14 cellular contexts compared by ENCODE assay signal in the genomic region with DNA sequence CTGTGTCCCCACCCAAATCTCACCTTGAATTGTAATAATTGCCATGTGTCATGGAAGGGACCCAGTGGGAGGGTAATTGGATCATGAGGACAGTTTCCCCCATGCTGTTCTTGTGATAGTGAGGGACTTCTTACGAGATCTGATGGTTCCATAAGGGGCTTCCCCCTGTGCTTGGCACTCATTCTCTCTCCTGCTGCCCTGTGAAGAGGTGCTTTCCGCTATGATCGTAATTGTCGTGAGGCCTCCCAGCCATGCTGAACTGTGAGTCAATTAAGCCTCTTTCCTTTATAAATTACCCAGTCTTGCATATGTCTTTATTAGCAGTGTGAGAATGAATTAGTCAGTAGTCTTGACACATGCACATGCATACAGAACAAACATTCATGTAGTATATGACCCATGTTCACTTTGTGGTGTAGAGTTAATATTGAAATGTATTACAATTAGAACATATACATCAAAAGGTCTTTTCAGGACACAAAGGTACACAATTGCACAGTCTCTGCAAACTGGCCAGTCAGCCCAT. TPM values are rescaled to one million over a fixed set of nuclear protein-coding genes. Genes with fewer than 3 reads are reported as not detected.
"Had no signal": no experiment of that assay in that cellular context is flagged by ENCODE, and none has a peak within 500 bp of the region (broad histone marks: within the 10 kb centered on the region; RNA-seq: fewer than 3 reads in every experiment).

No MANE protein-coding gene starts in this region.

- DNase-seq: effector memory CD4-positive, alpha-beta T cell; heart left ventricle; hippocampal formation; kidney glomerular epithelial cell; mesendoderm; naive B cell; psoas muscle; retina; right lobe of liver; testis; upper lobe of right lung had no signal

- ATAC-seq: esophagus mucosa, heart left ventricle, psoas muscle, upper lobe of right lung had no signal

- H3K27ac Mint-ChIP-seq: naive B cell had no signal

- H3K27me3 Mint-ChIP-seq: stimulated activated naive CD8-positive, alpha-beta T cell treated with anti-CD3 and anti-CD28 coated beads, Interleukin-15, Interleukin-2, amounts not matched to agents 100 ng/mL and 50 ng/mL, for 24 hours had no signal

- H3K4me3 Mint-ChIP-seq: naive B cell; stimulated activated naive CD8-positive, alpha-beta T cell treated with anti-CD3 and anti-CD28 coated beads, Interleukin-15, Interleukin-2, amounts not matched to agents 100 ng/mL and 50 ng/mL, for 24 hours had no signal

RNA-seq across cellular contexts. Expression of gene IFI16, which starts 16.9 kb away (rescaled TPM):
- polyA plus RNA-seq: neural cell had no signal
